ENCODE assay signal across 35 cellular contexts in the genomic region with DNA sequence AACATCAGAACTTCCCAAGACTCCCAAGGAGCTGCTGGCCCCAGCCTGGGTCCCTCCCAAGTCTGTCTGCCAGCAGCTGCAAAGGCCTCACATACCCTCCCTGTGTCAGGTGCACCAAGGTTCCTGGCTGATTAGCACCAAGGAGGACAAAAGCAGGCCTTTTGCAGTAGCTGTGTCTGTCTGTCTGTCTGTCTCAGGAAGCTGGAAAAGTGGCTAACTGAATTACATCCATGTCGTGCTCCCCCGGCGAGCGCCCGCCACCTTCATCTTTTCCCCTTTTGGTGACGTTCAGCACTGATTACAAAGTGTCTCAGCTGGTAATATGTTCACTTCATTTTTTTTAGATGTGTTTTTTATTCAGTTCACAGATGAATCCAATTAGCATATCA.
"Had no signal": no experiment of that assay in that cellular context is flagged by ENCODE, and none has a peak within 500 bp of the region (broad histone marks: within the 10 kb centered on the region; RNA-seq: fewer than 3 reads in every experiment).

No MANE protein-coding gene starts in this region.

- DNase-seq: activated CD4-positive, alpha-beta T cell treated with anti-CD3 and anti-CD28 coated beads for 48 hours; activated CD4-positive, alpha-beta T cell treated with anti-CD3 and anti-CD28 coated beads, Interleukin-2, amount 50 U/mL, for 48 hours; activated CD8-positive, alpha-beta memory T cell treated with anti-CD3 and anti-CD28 coated beads for 24 hours; activated effector memory CD4-positive, alpha-beta T cell treated with anti-CD3 and anti-CD28 coated beads, Interleukin-2, amount 50 U/mL, for 16 hours; activated naive CD4-positive, alpha-beta T cell treated with anti-CD3 and anti-CD28 coated beads for 36 hours; activated naive CD8-positive, alpha-beta T cell treated with anti-CD3 and anti-CD28 coated beads for 36 hours; activated T-cell treated with anti-CD3 and anti-CD28 coated beads, Interleukin-2, amount 50 U/mL, for 1 hour; adrenal gland; body of pancreas; dorsolateral prefrontal cortex; effector memory CD8-positive, alpha-beta T cell; erythroblast; islet precursor cell; left cardiac atrium; left ventricle myocardium superior; mammary epithelial cell; naive thymus-derived CD4-positive, alpha-beta T cell; psoas muscle; stimulated activated CD4-positive, alpha-beta T cell treated with anti-CD3 and anti-CD28 coated beads, Interleukin-2, amount 100 ng/mL, for 48 hours; T-helper 17 cell; T1000; WERI-Rb-1 had no signal

- H3K4me2 ChIP-seq: hepatocyte had no signal

- FAIRE-seq: pancreas had no signal

- H3K9me3 Mint-ChIP-seq: activated naive CD4-positive, alpha-beta T cell treated with anti-CD3 and anti-CD28 coated beads for 36 hours; activated naive CD8-positive, alpha-beta T cell treated with anti-CD3 and anti-CD28 coated beads for 36 hours; activated T-helper 1 cell treated with anti-CD3 and anti-CD28 coated beads, Interleukin-12 subunit alpha, Interleukin-12 subunit beta, Interleukin-2, Interleukin-4 antibody, amounts not matched to agents 30 ng/mL and 10 ng/mL and 1 ng/mL, durations not matched to agents 14 hours and 24 hours and 36 hours; stimulated activated naive CD8-positive, alpha-beta T cell treated with anti-CD3 and anti-CD28 coated beads, Interleukin-15, Interleukin-2, amounts not matched to agents 100 ng/mL and 50 ng/mL, for 24 hours; type B pancreatic cell had no signal

- H3K27ac Mint-ChIP-seq: activated naive CD4-positive, alpha-beta T cell treated with anti-CD3 and anti-CD28 coated beads for 36 hours; activated naive CD8-positive, alpha-beta T cell treated with anti-CD3 and anti-CD28 coated beads for 36 hours; activated T-helper 1 cell treated with anti-CD3 and anti-CD28 coated beads, Interleukin-12 subunit alpha, Interleukin-12 subunit beta, Interleukin-2, Interleukin-4 antibody, amounts not matched to agents 30 ng/mL and 10 ng/mL and 1 ng/mL, durations not matched to agents 14 hours and 24 hours and 36 hours; effector memory CD8-positive, alpha-beta T cell; mesothelial cell of epicardium; naive thymus-derived CD4-positive, alpha-beta T cell; stimulated activated naive CD8-positive, alpha-beta T cell treated with anti-CD3 and anti-CD28 coated beads, Interleukin-15, Interleukin-2, amounts not matched to agents 100 ng/mL and 50 ng/mL, for 24 hours; T-helper 17 cell; type B pancreatic cell had no signal

- H3K4me3 Mint-ChIP-seq: activated naive CD4-positive, alpha-beta T cell treated with anti-CD3 and anti-CD28 coated beads for 36 hours; activated naive CD8-positive, alpha-beta T cell treated with anti-CD3 and anti-CD28 coated beads for 36 hours; activated T-helper 1 cell treated with anti-CD3 and anti-CD28 coated beads, Interleukin-12 subunit alpha, Interleukin-12 subunit beta, Interleukin-2, Interleukin-4 antibody, amounts not matched to agents 30 ng/mL and 10 ng/mL and 1 ng/mL, durations not matched to agents 14 hours and 24 hours and 36 hours; effector memory CD8-positive, alpha-beta T cell; mesothelial cell of epicardium; naive thymus-derived CD4-positive, alpha-beta T cell; stimulated activated naive CD8-positive, alpha-beta T cell treated with anti-CD3 and anti-CD28 coated beads, Interleukin-15, Interleukin-2, amounts not matched to agents 100 ng/mL and 50 ng/mL, for 24 hours; T-helper 17 cell; type B pancreatic cell had no signal

- H3K4me1 ChIP-seq: adrenal gland, body of pancreas, gastroesophageal sphincter, pancreas, psoas muscle, right atrium auricular region, vagina had no signal

- H2AFZ ChIP-seq: hepatocyte had no signal

- H3K4me3 ChIP-seq: adrenal gland, body of pancreas, cardiac muscle cell, coronary artery, dorsolateral prefrontal cortex, gastroesophageal sphincter, hepatocyte, pancreas, psoas muscle, right atrium auricular region, thoracic aorta, vagina had no signal

- ATAC-seq: activated CD4-positive, CD25-positive, alpha-beta regulatory T cell treated with anti-CD3 and anti-CD28 coated beads, Interleukin-2, amount 50 U/mL, for 24 hours; body of pancreas; effector memory CD8-positive, alpha-beta T cell; gastroesophageal sphincter; left cardiac atrium; pancreas; psoas muscle; T-helper 17 cell had no signal

- H3K36me3 ChIP-seq: adrenal gland, cardiac muscle cell, gastroesophageal sphincter, pancreas, right atrium auricular region, thoracic aorta, vagina, WERI-Rb-1 had no signal

- H3K79me2 ChIP-seq: hepatocyte had no signal

- H3K27me3 Mint-ChIP-seq: effector memory CD8-positive, alpha-beta T cell; stimulated activated naive CD8-positive, alpha-beta T cell treated with anti-CD3 and anti-CD28 coated beads, Interleukin-15, Interleukin-2, amounts not matched to agents 100 ng/mL and 50 ng/mL, for 24 hours; T-helper 17 cell; type B pancreatic cell had no signal

- H3K36me3 Mint-ChIP-seq: activated naive CD8-positive, alpha-beta T cell treated with anti-CD3 and anti-CD28 coated beads for 36 hours; mesothelial cell of epicardium; naive thymus-derived CD4-positive, alpha-beta T cell; type B pancreatic cell had no signal

- H3K9me3 ChIP-seq: adrenal gland, body of pancreas, gastroesophageal sphincter, pancreas, psoas muscle, right atrium auricular region, thoracic aorta, vagina had no signal

- H3K27me3 ChIP-seq: adrenal gland, body of pancreas, cardiac muscle cell, dorsolateral prefrontal cortex, hepatocyte, pancreas, right atrium auricular region, vagina had no signal

- H3K27ac ChIP-seq: adrenal gland, body of pancreas, cardiac muscle cell, coronary artery, dorsolateral prefrontal cortex, gastroesophageal sphincter, hepatocyte, pancreas, psoas muscle, right atrium auricular region, thoracic aorta, vagina, WERI-Rb-1 had no signal

- H3K4me1 Mint-ChIP-seq: activated naive CD8-positive, alpha-beta T cell treated with anti-CD3 and anti-CD28 coated beads for 36 hours; mesothelial cell of epicardium; naive thymus-derived CD4-positive, alpha-beta T cell; T-helper 17 cell had no signal
